19 cellular contexts compared by ENCODE assay signal in the genomic region with DNA sequence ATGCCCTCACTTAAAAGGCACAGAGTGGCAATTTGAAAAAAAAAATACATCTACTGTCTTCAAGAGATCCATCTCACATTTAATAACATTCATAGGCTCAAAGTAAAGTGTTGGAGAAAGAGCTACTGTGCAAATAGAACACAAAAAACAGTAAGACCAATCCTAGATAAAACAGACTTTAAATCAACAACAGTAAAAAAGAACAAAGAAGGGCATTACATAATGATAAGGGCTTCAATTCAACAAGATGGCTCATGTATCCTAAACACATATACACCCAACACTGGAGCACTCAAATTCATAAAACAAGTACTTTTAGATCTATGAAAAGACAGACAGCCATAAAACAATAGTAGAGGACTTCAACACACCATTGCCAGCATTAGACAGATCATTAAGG.
DNase-seq lines count a peak whose midpoint lies in the region; ATAC-seq, FAIRE-seq and TF ChIP-seq lines count a peak whose summit lies in the region.
"Had no signal": no experiment of that assay in that cellular context is flagged by ENCODE, and none has a peak within 500 bp of the region (broad histone marks: within the 10 kb centered on the region; RNA-seq: fewer than 3 reads in every experiment).

No MANE protein-coding gene starts in this region.

- peaks cover 9% of the 10 kb centered on the region for H3K9me3 ChIP-seq in HepG2 (ENCODE audit: low read length)
- no peaks in the 10 kb centered on the region for H3K9me3 ChIP-seq in right lobe of liver
- H3K9me3 ChIP-seq in astrocyte (ENCODE audit: insufficient read depth, low read depth, low read length), result no peaks in the 10 kb centered on the region

- H3K36me3 Mint-ChIP-seq in astrocyte (ENCODE audit: low read depth, unreplicated experiment), result no peaks in the 10 kb centered on the region

- TF ChIP-seq EP300 in HepG2 (IDR thresholded peaks at IDR 0.05; ENCODE audit: low read depth in 2 of 2, low read length in 2 of 2) (no peak), HepG2 (CRISPR knock-in tag; IDR thresholded peaks at IDR 0.05; ENCODE audit: borderline replicate concordance) (no peak)

- no peak overlapping the region for H3K9ac ChIP-seq in HepG2 (ENCODE audit: insufficient read depth, low read depth, low read length)
- H3K9ac ChIP-seq in astrocyte (ENCODE audit: low read length), result no peak overlapping the region
- H3K9ac ChIP-seq: BLaER1 treated with 17β-estradiol and CSF1 and Interleukin-3, amounts not matched to agents 10 nM and 100 nM had no signal

- no peaks in the 10 kb centered on the region for H3K27me3 Mint-ChIP-seq in astrocyte (ENCODE audit: low read depth, unreplicated experiment)

- H3K4me3 ChIP-seq in HepG2 (replicated peaks in 1 of 3; ENCODE audit: insufficient read depth in 1 of 3, low read depth in 2 of 3, low read length in 3 of 3) (no peak overlapping the region), right lobe of liver (no peak overlapping the region), astrocyte (ENCODE audit: insufficient read depth, low read depth, low read length) (no peak overlapping the region)
- H3K4me3 ChIP-seq: BLaER1 treated with 17β-estradiol and CSF1 and Interleukin-3, amounts not matched to agents 10 nM and 100 nM; K562 had no signal

- CTCF ChIA-PET in HepG2 (lab: Yijun Ruan, JAX; ENCODE audit: low intra/inter-chr PET ratio, low total read pairs), result no interaction called here

- H3K27ac Mint-ChIP-seq in astrocyte (ENCODE audit: unreplicated experiment), result no peak overlapping the region
- H3K27ac Mint-ChIP-seq: CD4-positive, alpha-beta T cell had no signal

- no peak for TF ChIP-seq RAD21 in HepG2 (CRISPR knock-in tag; IDR thresholded peaks at IDR 0.05)

- H3K4me2 ChIP-seq in HepG2 (ENCODE audit: low read depth, low read length) (no peak overlapping the region), astrocyte (ENCODE audit: low read length) (no peak overlapping the region)

- TF ChIP-seq CTCF in HepG2 (CRISPR knock-in tag; IDR thresholded peaks at IDR 0.05) (no peak), right lobe of liver (IDR thresholded peaks at IDR 0.05) (no peak), astrocyte (IDR thresholded peaks at IDR 0.05; ENCODE audit: insufficient read depth, low read depth, low read length) (no peak)

- H3K4me3 Mint-ChIP-seq in astrocyte (ENCODE audit: unreplicated experiment), result no peak overlapping the region
- H3K4me3 Mint-ChIP-seq: CD4-positive, alpha-beta T cell had no signal

- H3K27ac ChIP-seq in HepG2 (ENCODE audit: extremely low read length, insufficient read depth, low read length) (no peak overlapping the region), right lobe of liver (no peak overlapping the region), astrocyte (ENCODE audit: low read depth, low read length) (no peak overlapping the region)
- H3K27ac ChIP-seq: BLaER1 treated with 17β-estradiol and CSF1 and Interleukin-3, amounts not matched to agents 10 nM and 100 nM; HL-60 had no signal

- H3K9me3 Mint-ChIP-seq in astrocyte (ENCODE audit: unreplicated experiment), result no peaks in the 10 kb centered on the region

- no peaks in the 10 kb centered on the region for H3K36me3 ChIP-seq in HepG2 (replicated peaks in 1 of 2; ENCODE audit: control insufficient read depth in 1 of 2, insufficient read depth in 2 of 2, low read length in 2 of 2)
- no peaks in the 10 kb centered on the region for H3K36me3 ChIP-seq in right lobe of liver
- no peaks in the 10 kb centered on the region for H3K36me3 ChIP-seq in astrocyte (ENCODE audit: insufficient read depth, low read length)
- H3K36me3 ChIP-seq: BLaER1 treated with 17β-estradiol and CSF1 and Interleukin-3, amounts not matched to agents 10 nM and 100 nM had no signal

- peaks cover 4% of the 10 kb centered on the region for H3K4me1 Mint-ChIP-seq in astrocyte (ENCODE audit: low read depth, unreplicated experiment)

- TF ChIP-seq POLR2A in HepG2 (IDR thresholded peaks at IDR 0.05; ENCODE audit: insufficient read depth in 1 of 2, low read depth in 2 of 2, low read length in 2 of 2) (no peak), right lobe of liver (IDR thresholded peaks at IDR 0.05) (no peak)

- H3K79me2 ChIP-seq in HepG2 (ENCODE audit: insufficient read depth, low read length) (no peaks in the 10 kb centered on the region), astrocyte (ENCODE audit: insufficient read depth, low read length) (no peaks in the 10 kb centered on the region)

- 0 out of 5 replicates have a peak, but pooled peaks cover 0 to 3% of the 10 kb centered on the region in 2 experiments for H3K27me3 ChIP-seq in HepG2 (ENCODE audit: control insufficient read depth in 1 of 2, insufficient read depth in 2 of 2, low read length in 2 of 2)
- H3K27me3 ChIP-seq in right lobe of liver, result no peaks in the 10 kb centered on the region
- H3K27me3 ChIP-seq in astrocyte (ENCODE audit: insufficient read depth, low read length), result no peaks in the 10 kb centered on the region
- H3K27me3 ChIP-seq: BLaER1 treated with 17β-estradiol and CSF1 and Interleukin-3, amounts not matched to agents 10 nM and 100 nM had no signal

- no TSS peak for BruUV-seq in HepG2 (replicated peaks; lab: Mats Ljungman, UMichigan)

- intact Hi-C loops in HepG2 (cut with micrococcal nuclease; ENCODE audit: unreplicated experiment), result loop anchor here (2.0 kb wide), 2 partner anchors 307 to 643 kb away; no protein-coding TSS in a partner anchor
- intact Hi-C loops in right lobe of liver (cut with DNase I), result no loop called here
- intact Hi-C loops in cardiac septum (cut with DNase I), result no loop called here

- no peak for ATAC-seq in HepG2
- no peak for ATAC-seq in right lobe of liver
- ATAC-seq: HCT116, K562 had no signal

- no peak overlapping the region for H2AFZ ChIP-seq in HepG2 (ENCODE audit: low read length)
- H2AFZ ChIP-seq in astrocyte (ENCODE audit: low read depth, low read length), result no peak overlapping the region

- DNase-seq in HepG2 (ENCODE audit: low spot score), result no peak
- DNase-seq in right lobe of liver, result no peak
- DNase-seq in NCI-H2029 (lab: John Stamatoyannopoulos, UW), result peak; percentile 47
- DNase-seq in astrocyte (ENCODE audit: low read depth), result no peak
- no peak for DNase-seq in cardiac septum (ENCODE audit: low spot score)
- DNase-seq in NCI-H2081 (lab: John Stamatoyannopoulos, UW), result no peak
- no peak for DNase-seq in NCI-H1048 (lab: John Stamatoyannopoulos, UW)
- DNase-seq: ACHN; Calu3; CD4-positive, alpha-beta T cell; DMS 273 treated with DMSO at 0.1 percent for 48 hours; DMS79 treated with DMSO at 0.1 percent for 48 hours; EL had no signal

- POLR2A ChIA-PET in HepG2 (lab: Yijun Ruan, JAX), result no interaction called here

- in situ Hi-C loops in HepG2 (cut with HindIII; ENCODE audit: extremely low pct_ligation_motif_present, low pct_unique_long_range_greater_than_20kb), result no loop called here

- FAIRE-seq in HepG2 (lab: Jason Lieb, UNC), result no peak
- peak; percentile 37 for FAIRE-seq in astrocyte (lab: Jason Lieb, UNC)
- FAIRE-seq: G401.6, GM12891, K562 had no signal

- H3K4me1 ChIP-seq in HepG2 (ENCODE audit: insufficient read depth, low read length), result peaks cover 10% of the 10 kb centered on the region; the same call in 1 of the 2 replicates
- H3K4me1 ChIP-seq in right lobe of liver, result peaks cover 0 to 8% (median 4%) of the 10 kb centered on the region in 4 donors
- no peaks in the 10 kb centered on the region for H3K4me1 ChIP-seq in astrocyte (ENCODE audit: insufficient read depth, low read length)

- H4K20me1 ChIP-seq in HepG2 (ENCODE audit: insufficient read depth, low read length) (no peaks in the 10 kb centered on the region), astrocyte (ENCODE audit: insufficient read depth, low read length) (no peaks in the 10 kb centered on the region)
- H4K20me1 ChIP-seq: BLaER1 treated with 17β-estradiol and CSF1 and Interleukin-3, amounts not matched to agents 10 nM and 100 nM had no signal

TF ChIP-seq in HepG2, 621 proteins besides CTCF, POLR2A, EP300 and RAD21:
- TF ChIP-seq SOX13 (IDR thresholded peaks at IDR 0.05), result no peak
- peak in 1 of 2 experiments; percentile 70; a peak in 2 of 4 replicates for TF ChIP-seq SOX13 (CRISPR knock-in tag; conservative IDR thresholded peaks at IDR 0.05 in 1 of 2, IDR thresholded peaks at IDR 0.05 in 1 of 2)
- no peak for TF ChIP-seq PAX8 (CRISPR knock-in tag; IDR thresholded peaks at IDR 0.05; ENCODE audit: borderline replicate concordance)
- peak; percentile 63; the same call in 1 of the 2 replicates for TF ChIP-seq SOX5 (CRISPR knock-in tag; IDR thresholded peaks at IDR 0.05; ENCODE audit: borderline replicate concordance)
- TF ChIP-seq TOPORS (CRISPR knock-in tag; IDR thresholded peaks at IDR 0.05), result no peak
- TF ChIP-seq ARNT (IDR thresholded peaks at IDR 0.05), result no peak
- TF ChIP-seq, protein P1, sequence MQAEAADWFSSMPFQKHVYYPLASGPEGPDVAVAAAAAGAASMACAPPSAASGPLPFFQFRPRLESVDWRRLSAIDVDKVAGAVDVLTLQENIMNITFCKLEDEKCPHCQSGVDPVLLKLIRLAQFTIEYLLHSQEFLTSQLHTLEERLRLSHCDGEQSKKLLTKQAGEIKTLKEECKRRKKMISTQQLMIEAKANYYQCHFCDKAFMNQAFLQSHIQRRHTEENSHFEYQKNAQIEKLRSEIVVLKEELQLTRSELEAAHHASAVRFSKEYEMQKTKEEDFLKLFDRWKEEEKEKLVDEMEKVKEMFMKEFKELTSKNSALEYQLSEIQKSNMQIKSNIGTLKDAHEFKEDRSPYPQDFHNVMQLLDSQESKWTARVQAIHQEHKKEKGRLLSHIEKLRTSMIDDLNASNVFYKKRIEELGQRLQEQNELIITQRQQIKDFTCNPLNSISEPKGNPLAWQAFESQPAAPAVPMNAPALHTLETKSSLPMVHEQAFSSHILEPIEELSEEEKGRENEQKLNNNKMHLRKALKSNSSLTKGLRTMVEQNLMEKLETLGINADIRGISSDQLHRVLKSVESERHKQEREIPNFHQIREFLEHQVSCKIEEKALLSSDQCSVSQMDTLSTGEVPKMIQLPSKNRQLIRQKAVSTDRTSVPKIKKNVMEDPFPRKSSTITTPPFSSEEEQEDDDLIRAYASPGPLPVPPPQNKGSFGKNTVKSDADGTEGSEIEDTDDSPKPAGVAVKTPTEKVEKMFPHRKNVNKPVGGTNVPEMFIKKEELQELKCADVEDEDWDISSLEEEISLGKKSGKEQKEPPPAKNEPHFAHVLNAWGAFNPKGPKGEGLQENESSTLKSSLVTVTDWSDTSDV (CRISPR knock-in tag; IDR thresholded peaks at IDR 0.05), result no peak
- no peak for TF ChIP-seq SOX6 (IDR thresholded peaks at IDR 0.05)
- TF ChIP-seq SOX6 (CRISPR knock-in tag; IDR thresholded peaks at IDR 0.05), result peak; percentile 17; the same call in 1 of the 2 replicates
- TF ChIP-seq SRSF9 (IDR thresholded peaks at IDR 0.05; ENCODE audit: borderline replicate concordance, insufficient read depth, low read depth, low read length, poor library complexity, severe bottlenecking), result no peak
- TF ChIP-seq ZNF589 (CRISPR knock-in tag; conservative IDR thresholded peaks at IDR 0.05), result no peak
